In genomic region chr17:51154176-51154575, GRCh38 we compare ENCODE assay signal across 8 cellular contexts. TPM values are rescaled to one million over a fixed set of nuclear protein-coding genes. Genes with fewer than 3 reads are reported as not detected.
DNase-seq lines count a peak whose midpoint lies in the region; ATAC-seq and TF ChIP-seq lines count a peak whose summit lies in the region.

No MANE protein-coding gene starts in this region.

- DNase-seq in CD8-positive, alpha-beta memory T cell = no peak
- DNase-seq in LNCaP clone FGC (ENCODE audit: low read depth) = no peak
- DNase-seq in neural progenitor cell (ENCODE audit: low spot score) = peak; percentile 15
- DNase-seq in WTC11 (ENCODE audit: low spot score) = no peak
- DNase-seq in 8988T = no peak
- no peak for DNase-seq in GM13977 (ENCODE audit: low spot score)
- no peak for DNase-seq in stimulated activated naive CD8-positive, alpha-beta T cell treated with anti-CD3 and anti-CD28 coated beads, Interleukin-15, Interleukin-2, amounts not matched to agents 100 U/mL and 50 U/mL, for 24 hours

- no peaks in the 10 kb centered on the region for H3K9me3 Mint-ChIP-seq in CD8-positive, alpha-beta memory T cell
- H3K9me3 Mint-ChIP-seq in neural progenitor cell (no peaks in the 10 kb centered on the region), WTC11 (0 out of 2 replicates have a peak, but pooled peaks cover 3% of the 10 kb centered on the region)

- H3K9me3 ChIP-seq in CD8-positive, alpha-beta memory T cell (ENCODE audit: low read length) = no peaks in the 10 kb centered on the region
- no peaks in the 10 kb centered on the region for H3K9me3 ChIP-seq in duodenal mucosa (ENCODE audit: control insufficient read depth in 1 of 2, low read length in 2 of 2)
- H3K9me3 ChIP-seq in neural progenitor cell (ENCODE audit: low read depth) = no peaks in the 10 kb centered on the region

- peak overlapping the region; percentile 96 for H2AFZ ChIP-seq in neural progenitor cell (replicated peaks)

- CTCF ChIA-PET in CD8-positive, alpha-beta memory T cell (lab: Charles Lee) = interaction anchor here (1.0 to 2.6 kb wide), 6 partner anchors 8 to 155 kb away, joined by 4 to 44 read pairs (median 16); partner anchors contain the start of gene NME2
- CTCF ChIA-PET in WTC11 (lab: Charles Lee) = interaction anchor here (1.0 to 1.6 kb wide), 3 partner anchors 12 to 369 kb away, joined by 3 to 17 read pairs (median 5); partner anchors contain the start of gene NME2

- in situ Hi-C loops in GM13977 (cut with MboI; ENCODE audit: low pct_unique_long_range_greater_than_20kb, low sequenced_read_pairs, unreplicated experiment) = loop anchor here (10.0 kb wide), 1 partner anchor 149 kb away; no protein-coding TSS in a partner anchor

- peak overlapping the region; percentile 86 for H3K4me2 ChIP-seq in neural progenitor cell

- H3K4me3 Mint-ChIP-seq in CD8-positive, alpha-beta memory T cell = no peak overlapping the region
- no peak overlapping the region for H3K4me3 Mint-ChIP-seq in neural progenitor cell
- H3K4me3 Mint-ChIP-seq in WTC11 = no peak overlapping the region

- H3F3A ChIP-seq in neural progenitor cell (ENCODE audit: low read depth) = peaks cover 12% of the 10 kb centered on the region

- peaks cover 0 to 8% (median 0%) of the 10 kb centered on the region in 3 donors for H3K4me1 Mint-ChIP-seq in CD8-positive, alpha-beta memory T cell
- H3K4me1 Mint-ChIP-seq in neural progenitor cell = peaks cover 4% of the 10 kb centered on the region
- no peaks in the 10 kb centered on the region for H3K4me1 Mint-ChIP-seq in WTC11

- no peaks in the 10 kb centered on the region for H3K27me3 ChIP-seq in CD8-positive, alpha-beta memory T cell (ENCODE audit: insufficient read depth, low read length, poor library complexity, severe bottlenecking)
- no peaks in the 10 kb centered on the region for H3K27me3 ChIP-seq in duodenal mucosa (ENCODE audit: control insufficient read depth in 1 of 2, insufficient read depth in 2 of 2, low read length in 2 of 2)
- H3K27me3 ChIP-seq in neural progenitor cell = no peaks in the 10 kb centered on the region

- H3K9ac ChIP-seq in duodenal mucosa (ENCODE audit: low read depth in 1 of 2, low read length in 2 of 2) (peak overlapping the region; percentile 70 to 92), neural progenitor cell (peak overlapping the region; percentile 75)

- POLR2A ChIA-PET in CD8-positive, alpha-beta memory T cell (lab: Charles Lee) = interaction anchor here (0.6 to 1.6 kb wide), 4 partner anchors 8 to 1936 kb away, joined by 3 to 14 read pairs (median 8); partner anchors contain the start of genes NME2 and TOB1
- POLR2A ChIA-PET in WTC11 (lab: Charles Lee) = interaction anchor here (1.9 kb wide), 1 partner anchor 12 kb away, joined by 15 read pairs; the partner anchor contains the start of gene NME2

- no peak for TF ChIP-seq CTCF in LNCaP clone FGC (IDR thresholded peaks at IDR 0.05; ENCODE audit: control insufficient read depth, extremely low read depth, insufficient read depth)
- no peak for TF ChIP-seq CTCF in neural progenitor cell (IDR thresholded peaks at IDR 0.05)
- no peak for TF ChIP-seq CTCF in WTC11 (IDR thresholded peaks at IDR 0.05)
- no peak for TF ChIP-seq CTCF in GM13977 (IDR thresholded peaks at IDR 0.05; ENCODE audit: extremely low read depth, insufficient read depth, missing control alignments)

- ATAC-seq in WTC11 = no peak
- no peak for ATAC-seq in stimulated activated naive CD8-positive, alpha-beta T cell treated with anti-CD3 and anti-CD28 coated beads, Interleukin-15, Interleukin-2, amounts not matched to agents 100 U/mL and 50 U/mL, for 24 hours

- no peak overlapping the region for H3K27ac Mint-ChIP-seq in CD8-positive, alpha-beta memory T cell
- no peak overlapping the region for H3K27ac Mint-ChIP-seq in neural progenitor cell
- no peak overlapping the region for H3K27ac Mint-ChIP-seq in WTC11

- peaks cover 55% of the 10 kb centered on the region for H3K79me2 ChIP-seq in neural progenitor cell (ENCODE audit: low read depth)

- H3K36me3 ChIP-seq in CD8-positive, alpha-beta memory T cell (ENCODE audit: insufficient read depth, low read length) = peaks cover 4% of the 10 kb centered on the region
- H3K36me3 ChIP-seq in duodenal mucosa (ENCODE audit: control insufficient read depth in 1 of 2, insufficient read depth in 2 of 2, low read length in 2 of 2) (peaks cover 8 to 9% of the 10 kb centered on the region in 2 donors), neural progenitor cell (peaks cover 4% of the 10 kb centered on the region)

- H4K20me1 ChIP-seq in neural progenitor cell (ENCODE audit: low read depth) = no peaks in the 10 kb centered on the region

- H3K27me3 Mint-ChIP-seq in CD8-positive, alpha-beta memory T cell = no peaks in the 10 kb centered on the region
- H3K27me3 Mint-ChIP-seq in neural progenitor cell (ENCODE audit: insufficient read depth, low read depth) (no peaks in the 10 kb centered on the region), WTC11 (ENCODE audit: low read depth) (no peaks in the 10 kb centered on the region)

- peaks cover 16% of the 10 kb centered on the region for H3K4me1 ChIP-seq in CD8-positive, alpha-beta memory T cell (ENCODE audit: insufficient read depth, low read length)
- H3K4me1 ChIP-seq in duodenal mucosa (ENCODE audit: control insufficient read depth in 1 of 2, insufficient read depth in 2 of 2, low read length in 2 of 2) = peaks cover 14% of the 10 kb centered on the region in 2 donors
- peaks cover 16% of the 10 kb centered on the region for H3K4me1 ChIP-seq in neural progenitor cell

- peaks cover 0 to 19% (median 0%) of the 10 kb centered on the region in 3 donors for H3K36me3 Mint-ChIP-seq in CD8-positive, alpha-beta memory T cell
- H3K36me3 Mint-ChIP-seq in neural progenitor cell (peaks cover 12% of the 10 kb centered on the region), WTC11 (peaks cover 35% of the 10 kb centered on the region)

- peak overlapping the region; percentile 68 for H3K4me3 ChIP-seq in CD8-positive, alpha-beta memory T cell (ENCODE audit: low read length)
- H3K4me3 ChIP-seq in LNCaP clone FGC (ENCODE audit: low read depth, low read length) = peak overlapping the region; percentile 84
- peak overlapping the region; percentile 89 to 98 for H3K4me3 ChIP-seq in duodenal mucosa (ENCODE audit: low read depth in 1 of 2, low read length in 2 of 2)
- peak overlapping the region; percentile 71 for H3K4me3 ChIP-seq in neural progenitor cell

- H3K27ac ChIP-seq in CD8-positive, alpha-beta memory T cell (ENCODE audit: low read depth, low read length) = peak overlapping the region; percentile 34
- H3K27ac ChIP-seq in duodenal mucosa (ENCODE audit: low read depth, low read length) (no peak overlapping the region), neural progenitor cell (no peak overlapping the region)

TF ChIP-seq in WTC11, 78 proteins besides CTCF, POLR2A, EP300 and RAD21 (continues in another document):
- TF ChIP-seq PRRX2 (CRISPR knock-in tag; IDR thresholded peaks at IDR 0.05) (no peak), USF2 (CRISPR knock-in tag; IDR thresholded peaks at IDR 0.05) (no peak), OVOL2 (CRISPR knock-in tag; IDR thresholded peaks at IDR 0.05; ENCODE audit: borderline replicate concordance) (no peak), NFE2L1 (CRISPR knock-in tag; IDR thresholded peaks at IDR 0.05) (no peak), ZNF425 (CRISPR knock-in tag; conservative IDR thresholded peaks at IDR 0.05) (no peak), PREB (CRISPR knock-in tag; IDR thresholded peaks at IDR 0.05; ENCODE audit: borderline replicate concordance) (no peak)

RNA-seq across cellular contexts. Expression of gene NME1, which starts 0.8 kb away (rescaled TPM):
- 100 to 1,000 TPM; 401 to 404 TPM for total RNA-seq in CD8-positive, alpha-beta memory T cell
- polyA plus RNA-seq in CD8-positive, alpha-beta memory T cell = 61.2 TPM
- total RNA-seq in neural progenitor cell (ENCODE audit: low replicate concordance) (89.5 and 95.1 TPM in 2 replicates), WTC11 (2021) (210 to 238 TPM (median 210 TPM) in 3 replicates)

RNA-seq across cellular contexts. Expression of gene NME2, which starts 12.0 kb away (rescaled TPM):
- total RNA-seq in CD8-positive, alpha-beta memory T cell = 100 to 1,000 TPM; 926 to 930 TPM
- 286 TPM for polyA plus RNA-seq in CD8-positive, alpha-beta memory T cell
- 287 and 388 TPM in 2 replicates for total RNA-seq in neural progenitor cell (ENCODE audit: low replicate concordance)
- total RNA-seq in WTC11 (2021) = 746 to 781 TPM (median 746 TPM) in 3 replicates

RNA-seq across cellular contexts. Expression of gene SPAG9, which starts 33.5 kb away (rescaled TPM):
- 10 to 100 TPM; 40.6 to 43.0 TPM for total RNA-seq in CD8-positive, alpha-beta memory T cell
- polyA plus RNA-seq in CD8-positive, alpha-beta memory T cell = 10.5 TPM
- total RNA-seq in neural progenitor cell (ENCODE audit: low replicate concordance) (89.7 and 99.5 TPM in 2 replicates), WTC11 (2021) (39.6 to 51.9 TPM (median 41.4 TPM) in 3 replicates)
